21 cellular contexts compared by ENCODE assay signal in genomic region chr15:87628311-87628710, GRCh38.
DNase-seq lines count a peak whose midpoint lies in the region; ATAC-seq and TF ChIP-seq lines count a peak whose summit lies in the region.
"Had no signal": no experiment of that assay in that cellular context is flagged by ENCODE, and none has a peak within 500 bp of the region (broad histone marks: within the 10 kb centered on the region; RNA-seq: fewer than 3 reads in every experiment).

No MANE protein-coding gene starts in this region.

- no peaks in the 10 kb centered on the region for H3K79me1 ChIP-seq in neuronal stem cell (ENCODE audit: low read depth, low read length)

- H2AFZ ChIP-seq in neuronal stem cell (ENCODE audit: low read length), result no peak overlapping the region

- no peak for ATAC-seq in thoracic aorta (ENCODE audit: insufficient number of reproducible peaks, low FRiP score, low read depth)
- no peak for ATAC-seq in left lobe of liver
- ATAC-seq: A549 had no signal

- H2BK120ac ChIP-seq in neuronal stem cell (ENCODE audit: low read depth, low read length), result no peak overlapping the region

- TF ChIP-seq CTCF in thoracic aorta (IDR thresholded peaks at IDR 0.05) (no peak), breast epithelium (IDR thresholded peaks at IDR 0.05) (no peak)

- no peak for TF ChIP-seq POLR2A in breast epithelium (IDR thresholded peaks at IDR 0.05)

- intact Hi-C loops in breast epithelium (cut with DNase I; ENCODE audit: low total_unique reads), result no loop called here

- no peak overlapping the region for H2AK5ac ChIP-seq in neuronal stem cell (ENCODE audit: low read depth, low read length)

- peak overlapping the region; percentile 58 for H4K8ac ChIP-seq in neuronal stem cell (ENCODE audit: low read depth, low read length)

- H3K27me3 ChIP-seq in neuronal stem cell (ENCODE audit: control insufficient read depth in 3 of 3, insufficient read depth in 3 of 3, low read depth in 1 of 3, low read length in 3 of 3), result no peaks in the 10 kb centered on the region
- no peaks in the 10 kb centered on the region for H3K27me3 ChIP-seq in thoracic aorta (replicated peaks; ENCODE audit: insufficient read depth)
- H3K27me3 ChIP-seq in breast epithelium, result no peaks in the 10 kb centered on the region
- H3K27me3 ChIP-seq: BE2C; BLaER1 treated with 17β-estradiol and CSF1 and Interleukin-3, amounts not matched to agents 10 nM and 100 nM had no signal

- H3K9ac ChIP-seq in neuronal stem cell (ENCODE audit: low read depth, low read length, poor library complexity), result no peak overlapping the region
- H3K9ac ChIP-seq: BLaER1 treated with 17β-estradiol and CSF1 and Interleukin-3, amounts not matched to agents 10 nM and 100 nM had no signal

- no CpG with 5 or more reads among the region's 3 CpGs for WGBS in neuronal stem cell (ENCODE audit: extremely low coverage in 2 of 2, insufficient read length in 2 of 2, insufficient replicate concordance in 1 of 2), 2 donors

- no peaks in the 10 kb centered on the region for H3K36me3 ChIP-seq in neuronal stem cell (replicated peaks in 1 of 2; ENCODE audit: control insufficient read depth in 2 of 2, insufficient read depth in 2 of 2, low read length in 2 of 2)
- H3K36me3 ChIP-seq in thoracic aorta, result no peaks in the 10 kb centered on the region
- no peaks in the 10 kb centered on the region for H3K36me3 ChIP-seq in breast epithelium
- H3K36me3 ChIP-seq: BE2C; BLaER1 treated with 17β-estradiol and CSF1 and Interleukin-3, amounts not matched to agents 10 nM and 100 nM; HAP-1 had no signal

- H3K4ac ChIP-seq in neuronal stem cell (ENCODE audit: low read length), result no peak overlapping the region

- H3K27ac ChIP-seq in neuronal stem cell (replicated peaks; ENCODE audit: low read length) (no peak overlapping the region), thoracic aorta (peak overlapping the region; percentile 25 to 41), breast epithelium (no peak overlapping the region)
- H3K27ac ChIP-seq: A549; BLaER1 treated with 17β-estradiol and CSF1 and Interleukin-3, amounts not matched to agents 10 nM and 100 nM had no signal

- no peak overlapping the region for H2BK12ac ChIP-seq in neuronal stem cell (ENCODE audit: low read length)

- no peak overlapping the region for H3K18ac ChIP-seq in neuronal stem cell (ENCODE audit: low read length)

- no peaks in the 10 kb centered on the region for H3K4me1 ChIP-seq in neuronal stem cell (ENCODE audit: control insufficient read depth in 2 of 2, insufficient read depth in 1 of 2, low read depth in 1 of 2, low read length in 2 of 2)
- H3K4me1 ChIP-seq in thoracic aorta (ENCODE audit: control insufficient read depth in 1 of 2, low read depth in 2 of 2), result peaks cover 5 to 22% of the 10 kb centered on the region in 2 donors
- no peaks in the 10 kb centered on the region for H3K4me1 ChIP-seq in breast epithelium
- H3K4me1 ChIP-seq: A549; BLaER1 treated with 17β-estradiol and CSF1 and Interleukin-3, amounts not matched to agents 10 nM and 100 nM; HAP-1 had no signal

- no peak overlapping the region for H3K4me3 ChIP-seq in neuronal stem cell (ENCODE audit: low read length in 2 of 2)
- H3K4me3 ChIP-seq in thoracic aorta, result no peak overlapping the region
- H3K4me3 ChIP-seq in breast epithelium, result no peak overlapping the region
- H3K4me3 ChIP-seq: A549; BLaER1 treated with 17β-estradiol and CSF1 and Interleukin-3, amounts not matched to agents 10 nM and 100 nM; HAP-1 had no signal

- peak overlapping the region; percentile 39 for H3K23ac ChIP-seq in neuronal stem cell (ENCODE audit: low read depth, low read length, poor library complexity)

- H3K9me3 ChIP-seq in neuronal stem cell (replicated peaks in 1 of 2; ENCODE audit: control insufficient read depth in 2 of 2, insufficient read depth in 1 of 2, low read depth in 1 of 2, low read length in 2 of 2) (no peaks in the 10 kb centered on the region), thoracic aorta (no peaks in the 10 kb centered on the region), breast epithelium (no peaks in the 10 kb centered on the region)
- H3K9me3 ChIP-seq: A549; BE2C; BLaER1 treated with 17β-estradiol and CSF1 and Interleukin-3, amounts not matched to agents 10 nM and 100 nM had no signal

- DNase-seq in SK-N-DZ (ENCODE audit: low spot score), result peak; percentile 41
- DNase-seq in iPS-NIHi7 (ENCODE audit: extremely low spot score), result peak; percentile 34
- no peak for DNase-seq in neuronal stem cell (ENCODE audit: low spot score)
- DNase-seq in thoracic aorta (ENCODE audit: low spot score), result no peak
- no peak for DNase-seq in breast epithelium (ENCODE audit: low spot score in 2 of 2)
- DNase-seq in left lobe of liver (ENCODE audit: low spot score), result no peak
- DNase-seq in OCI-M2 (lab: John Stamatoyannopoulos, UW; ENCODE audit: unreplicated experiment), result no peak
- DNase-seq: 8988T; ACHN; AML-193; BE2C; Calu3; CD4-positive, alpha-beta memory T cell; COR-L47; DMS53; DMS79 treated with DMSO at 0.1 percent for 48 hours; GOT3; HFFc6 had no signal

- no peak overlapping the region for H3K4me2 ChIP-seq in neuronal stem cell (ENCODE audit: insufficient read depth, low read length, poor library complexity, severe bottlenecking)
- H3K4me2 ChIP-seq: A549; BLaER1 treated with 17β-estradiol and CSF1 and Interleukin-3, amounts not matched to agents 10 nM and 100 nM had no signal

- no peak overlapping the region for H2BK15ac ChIP-seq in neuronal stem cell (ENCODE audit: low read length)

- H4K91ac ChIP-seq in neuronal stem cell (ENCODE audit: low read depth, low read length, poor library complexity), result no peak overlapping the region

- H3K14ac ChIP-seq in neuronal stem cell (ENCODE audit: low read length), result no peak overlapping the region

- no peak overlapping the region for H2BK5ac ChIP-seq in neuronal stem cell (ENCODE audit: low read length)

Comparison
In these comparisons a context has a peak if more than half of its experiments do, and no peak if none do; other contexts are left out.
1. DNase-seq: peak in SK-N-DZ (single experiment) and iPS-NIHi7 (single experiment); none in neuronal stem cell (single experiment), thoracic aorta (single experiment), breast epithelium (0 of 2), left lobe of liver (single experiment) and OCI-M2 (single experiment).
2. H3K27ac ChIP-seq: peak in thoracic aorta (2 of 2); none in neuronal stem cell (single experiment) and breast epithelium (0 of 2).